8 cellular contexts compared by ENCODE assay signal in genomic region chr19:39843919-39844793, GRCh38. TPM values are rescaled to one million over a fixed set of nuclear protein-coding genes. Genes with fewer than 3 reads are reported as not detected.
A peak's percentile ranks its signal among the peaks of the same experiment; 100 is the strongest.
DNase-seq lines count a peak whose midpoint lies in the region; ATAC-seq, FAIRE-seq and TF ChIP-seq lines count a peak whose summit lies in the region.

No MANE protein-coding gene starts in this region.

- H3K23ac ChIP-seq in IMR-90 (ENCODE audit: low read depth, low read length) (no peak overlapping the region), neuronal stem cell (ENCODE audit: low read depth, low read length, poor library complexity) (no peak overlapping the region)

- no peak overlapping the region for H2BK12ac ChIP-seq in neuronal stem cell (ENCODE audit: low read length)

- peaks cover 11 to 54% of the 10 kb centered on the region in 2 experiments for H3K79me1 ChIP-seq in IMR-90 (ENCODE audit: low read depth in 1 of 2, low read length in 2 of 2)
- H3K79me1 ChIP-seq in neuronal stem cell (ENCODE audit: low read depth, low read length): peaks cover 13% of the 10 kb centered on the region

- ATAC-seq in IMR-90 (ENCODE audit: low read depth): no peak
- no peak for ATAC-seq in GM21717 (IDR thresholded peaks at IDR 0.05; ENCODE audit: unreplicated experiment)
- no peak for ATAC-seq in GM18909 (IDR thresholded peaks at IDR 0.05; ENCODE audit: poor library complexity, unreplicated experiment)

- no peak overlapping the region for H3K4me3 ChIP-seq in IMR-90 (ENCODE audit: insufficient read depth, low read depth, low read length)
- H3K4me3 ChIP-seq in SK-N-SH (ENCODE audit: low read depth in 2 of 2, low read length in 1 of 2): peak overlapping the region in 1 of 2 experiments; percentile 80; a peak in 2 of 4 replicates
- H3K4me3 ChIP-seq in endothelial cell of umbilical vein (replicated peaks in 1 of 3; ENCODE audit: insufficient read depth in 1 of 3, low read depth in 1 of 3, low read length in 3 of 3): peak overlapping the region in 1 of 3 experiments; percentile 84
- peak overlapping the region in 1 of 2 donors; percentile 98 for H3K4me3 ChIP-seq in neuronal stem cell (ENCODE audit: low read length in 2 of 2)

- no peak overlapping the region for H2BK5ac ChIP-seq in IMR-90 (ENCODE audit: low read depth, low read length, poor library complexity, severe bottlenecking)
- no peak overlapping the region for H2BK5ac ChIP-seq in neuronal stem cell (ENCODE audit: low read length)

- TF ChIP-seq CTCF in IMR-90 (conservative IDR thresholded peaks at IDR 0.05; ENCODE audit: low read depth, low read length) (peak; percentile 76), SK-N-SH (IDR thresholded peaks at IDR 0.05) (peak; percentile 78), endothelial cell of umbilical vein (IDR thresholded peaks at IDR 0.05; ENCODE audit: extremely low read depth in 1 of 2, insufficient read depth in 1 of 2, low read depth in 1 of 2, low read length in 2 of 2) (peak; percentile 40 to 51)

- no peak overlapping the region for H4K5ac ChIP-seq in IMR-90 (ENCODE audit: low read depth, low read length)

- H3K4me1 ChIP-seq in IMR-90 (ENCODE audit: control insufficient read depth, insufficient read depth, low read length) (peaks cover 19% of the 10 kb centered on the region), SK-N-SH (ENCODE audit: control insufficient read depth in 1 of 2, insufficient read depth in 2 of 2, low read depth in 1 of 2, low read length in 1 of 2) (peaks cover 8 to 25% of the 10 kb centered on the region in 2 experiments; a peak in 2 of 4 replicates), endothelial cell of umbilical vein (ENCODE audit: control insufficient read depth, extremely low read depth, insufficient read depth, low read length) (peaks cover 24% of the 10 kb centered on the region), neuronal stem cell (ENCODE audit: control insufficient read depth in 2 of 2, insufficient read depth in 1 of 2, low read depth in 1 of 2, low read length in 2 of 2) (peaks cover 11 to 20% of the 10 kb centered on the region in 2 donors)

- H4K20me1 ChIP-seq in IMR-90 (ENCODE audit: insufficient read depth, low read length): peaks cover 35% of the 10 kb centered on the region
- H4K20me1 ChIP-seq in SK-N-SH (ENCODE audit: insufficient read depth): peaks cover 14% of the 10 kb centered on the region
- H4K20me1 ChIP-seq in endothelial cell of umbilical vein (replicated peaks; ENCODE audit: control insufficient read depth, extremely low read depth, insufficient read depth, low read length): no peaks in the 10 kb centered on the region

- H3K18ac ChIP-seq in IMR-90 (ENCODE audit: low read depth, low read length) (no peak overlapping the region), neuronal stem cell (ENCODE audit: low read length) (no peak overlapping the region)

- dilution Hi-C loops in IMR-90 (cut with HindIII; ENCODE audit: low sequenced_read_pairs, unreplicated experiment): no loop called here
- dilution Hi-C loops in endothelial cell of umbilical vein (cut with MboI; ENCODE audit: extremely low pct_ligation_motif_present, low sequenced_read_pairs): no loop called here

- no peaks in the 10 kb centered on the region for H3K9me2 ChIP-seq in SK-N-SH

- H2AK5ac ChIP-seq in IMR-90 (ENCODE audit: low read depth, low read length): no peak overlapping the region
- H2AK5ac ChIP-seq in neuronal stem cell (ENCODE audit: low read depth, low read length): no peak overlapping the region

- DNase-seq in SIG-M5 treated with dmso at 0.1 percent for 504 hours (lab: John Stamatoyannopoulos, UW; ENCODE audit: unreplicated experiment) (peak; percentile 69), SIG-M5 (lab: John Stamatoyannopoulos, UW) (no peak), IMR-90 (peak; percentile 58), SK-N-SH (peak; percentile 50), endothelial cell of umbilical vein (ENCODE audit: low read depth, low spot score) (peak; percentile 61), neuronal stem cell (ENCODE audit: low spot score) (no peak)

- H3K9ac ChIP-seq in IMR-90 (ENCODE audit: low read depth, low read length) (peak overlapping the region; percentile 91), SK-N-SH (peak overlapping the region; percentile 86; the same call in 1 of the 2 replicates), endothelial cell of umbilical vein (replicated peaks; ENCODE audit: extremely low read depth, insufficient read depth, low read length) (no peak overlapping the region), neuronal stem cell (ENCODE audit: low read depth, low read length, poor library complexity) (no peak overlapping the region)

- WGBS in IMR-90 (ENCODE audit: extremely low coverage in 2 of 2, insufficient read length in 1 of 2), 2 experiments: 58% methylated on average over 2 of the region's 4 CpGs; no CpG with 5 or more reads in 1 of the 2 experiments
- 63% methylated on average over 4 of the region's 4 CpGs for WGBS in SK-N-SH (ENCODE audit: low lambda C conversion rate)
- no CpG with 5 or more reads among the region's 4 CpGs for WGBS in neuronal stem cell (ENCODE audit: extremely low coverage in 2 of 2, insufficient read length in 2 of 2, insufficient replicate concordance in 1 of 2), 2 donors

- H3K9me3 ChIP-seq in IMR-90 (ENCODE audit: control insufficient read depth, insufficient read depth, low read length): no peaks in the 10 kb centered on the region
- H3K9me3 ChIP-seq in SK-N-SH: no peaks in the 10 kb centered on the region
- H3K9me3 ChIP-seq in endothelial cell of umbilical vein (replicated peaks; ENCODE audit: control insufficient read depth, insufficient read depth, low read length): no peaks in the 10 kb centered on the region
- no peaks in the 10 kb centered on the region for H3K9me3 ChIP-seq in neuronal stem cell (replicated peaks in 1 of 2; ENCODE audit: control insufficient read depth in 2 of 2, insufficient read depth in 1 of 2, low read depth in 1 of 2, low read length in 2 of 2)

- no peak for TF ChIP-seq POLR2A in IMR-90 (IDR thresholded peaks at IDR 0.05; ENCODE audit: low read depth, low read length)
- TF ChIP-seq POLR2A in endothelial cell of umbilical vein (IDR thresholded peaks at IDR 0.05; ENCODE audit: low read depth, low read length): no peak

- H3K79me2 ChIP-seq in SK-N-SH (ENCODE audit: insufficient read depth): peaks cover 64% of the 10 kb centered on the region
- peaks cover 68% of the 10 kb centered on the region for H3K79me2 ChIP-seq in endothelial cell of umbilical vein (ENCODE audit: control insufficient read depth, insufficient read depth, low read length)

- intact Hi-C loops in IMR-90 (cut with micrococcal nuclease) (loop anchor here (1.0 to 10.0 kb wide), 5 partner anchors 51 to 399 kb away; partner anchors contain the start of genes SUPT5H and ZNF780A), endothelial cell of umbilical vein (cut with micrococcal nuclease) (loop anchor here (1.0 kb wide), 2 partner anchors 51 to 79 kb away; no protein-coding TSS in a partner anchor)

- H2AFZ ChIP-seq in IMR-90 (replicated peaks; ENCODE audit: low read length, poor library complexity) (no peak overlapping the region), SK-N-SH (ENCODE audit: low read depth) (no peak overlapping the region), endothelial cell of umbilical vein (ENCODE audit: low read depth, low read length) (no peak overlapping the region), neuronal stem cell (ENCODE audit: low read length) (no peak overlapping the region)

- peak; percentile 55 for TF ChIP-seq RAD21 in IMR-90 (IDR thresholded peaks at IDR 0.05; ENCODE audit: low read length)
- TF ChIP-seq RAD21 in SK-N-SH (IDR thresholded peaks at IDR 0.05; ENCODE audit: low read length): peak; percentile 65

- H3K4ac ChIP-seq in IMR-90 (ENCODE audit: low read depth, low read length): no peak overlapping the region
- no peak overlapping the region for H3K4ac ChIP-seq in neuronal stem cell (ENCODE audit: low read length)

- peaks cover 8% of the 10 kb centered on the region for H3K36me3 ChIP-seq in IMR-90 (ENCODE audit: control insufficient read depth, insufficient read depth, low read length)
- peaks cover 0 to 10% of the 10 kb centered on the region in 2 experiments for H3K36me3 ChIP-seq in SK-N-SH (replicated peaks in 1 of 2; ENCODE audit: control insufficient read depth in 1 of 2, insufficient read depth in 2 of 2, low read length in 1 of 2)
- peaks cover 4 to 5% of the 10 kb centered on the region in 2 experiments for H3K36me3 ChIP-seq in endothelial cell of umbilical vein (ENCODE audit: control insufficient read depth in 2 of 2, extremely low read depth in 1 of 2, insufficient read depth in 2 of 2, low read length in 2 of 2)
- peaks cover 8 to 25% of the 10 kb centered on the region in 2 donors for H3K36me3 ChIP-seq in neuronal stem cell (replicated peaks in 1 of 2; ENCODE audit: control insufficient read depth in 2 of 2, insufficient read depth in 2 of 2, low read length in 2 of 2)

- peak; percentile 65 for FAIRE-seq in endothelial cell of umbilical vein (lab: Jason Lieb, UNC)

- no peak overlapping the region for H4K91ac ChIP-seq in IMR-90 (ENCODE audit: insufficient read depth, low read depth, low read length)
- no peak overlapping the region for H4K91ac ChIP-seq in neuronal stem cell (ENCODE audit: low read depth, low read length, poor library complexity)

- peak overlapping the region; percentile 55; the same call in 1 of the 2 replicates for H3K27ac ChIP-seq in IMR-90 (ENCODE audit: insufficient read depth, low read length)
- H3K27ac ChIP-seq in SK-N-SH (ENCODE audit: low read depth in 2 of 2, low read length in 1 of 2): no peak overlapping the region
- H3K27ac ChIP-seq in endothelial cell of umbilical vein (ENCODE audit: insufficient read depth, low read depth, low read length): no peak overlapping the region
- H3K27ac ChIP-seq in neuronal stem cell (replicated peaks; ENCODE audit: low read length): no peak overlapping the region

- peak overlapping the region; percentile 35 for H2AK9ac ChIP-seq in IMR-90 (replicated peaks; ENCODE audit: low read depth, low read length, poor library complexity)

- H2BK120ac ChIP-seq in IMR-90 (ENCODE audit: low read depth, low read length) (no peak overlapping the region), neuronal stem cell (ENCODE audit: low read depth, low read length) (no peak overlapping the region)

- H3K56ac ChIP-seq in IMR-90 (ENCODE audit: extremely low read depth, insufficient read depth, low read length): no peak overlapping the region

- no peaks in the 10 kb centered on the region for H3K27me3 ChIP-seq in IMR-90 (ENCODE audit: control insufficient read depth, insufficient read depth, low read length)
- no peaks in the 10 kb centered on the region for H3K27me3 ChIP-seq in SK-N-SH (ENCODE audit: insufficient read depth)
- no peaks in the 10 kb centered on the region for H3K27me3 ChIP-seq in endothelial cell of umbilical vein (ENCODE audit: control insufficient read depth in 2 of 2, insufficient read depth in 2 of 2, low read length in 2 of 2)
- peaks cover 0 to 7% (median 0%) of the 10 kb centered on the region in 3 experiments for H3K27me3 ChIP-seq in neuronal stem cell (ENCODE audit: control insufficient read depth in 3 of 3, insufficient read depth in 3 of 3, low read depth in 1 of 3, low read length in 3 of 3)

- POLR2A ChIA-PET in IMR-90 (lab: Charles Lee; ENCODE audit: unreplicated experiment) (interaction anchor here (0.7 kb wide), 1 partner anchor 77 kb away, joined by 3 read pairs; no protein-coding TSS in a partner anchor), SK-N-SH (lab: Yijun Ruan, JAX) (interaction anchor here (1.3 kb wide), 1 partner anchor 10 kb away, joined by 6 read pairs; the partner anchor contains the start of gene DYRK1B), endothelial cell of umbilical vein (lab: Charles Lee) (interaction anchor here (1.5 kb wide), 1 partner anchor 126 kb away, joined by 5 read pairs; the partner anchor contains the start of gene PSMC4)

- H3K14ac ChIP-seq in IMR-90 (replicated peaks; ENCODE audit: low read depth, low read length) (no peak overlapping the region), neuronal stem cell (ENCODE audit: low read length) (no peak overlapping the region)

- no peak overlapping the region for H2BK20ac ChIP-seq in IMR-90 (ENCODE audit: low read depth, low read length)

- H3K4me2 ChIP-seq in IMR-90 (ENCODE audit: low read depth, low read length): peak overlapping the region; percentile 72
- H3K4me2 ChIP-seq in SK-N-SH: peak overlapping the region; percentile 94
- peak overlapping the region; percentile 71 for H3K4me2 ChIP-seq in endothelial cell of umbilical vein (ENCODE audit: insufficient read depth, low read length)
- peak overlapping the region; percentile 39 for H3K4me2 ChIP-seq in neuronal stem cell (ENCODE audit: insufficient read depth, low read length, poor library complexity, severe bottlenecking)

- peaks cover 5% of the 10 kb centered on the region; the same call in 1 of the 2 replicates for H3K9me1 ChIP-seq in IMR-90 (ENCODE audit: insufficient read depth, low read length)
- H3K9me1 ChIP-seq in endothelial cell of umbilical vein (replicated peaks; ENCODE audit: control insufficient read depth, extremely low read depth, insufficient read depth, low read length): no peaks in the 10 kb centered on the region

- H4K8ac ChIP-seq in IMR-90 (ENCODE audit: low read depth in 2 of 2, low read length in 2 of 2): peak overlapping the region in 1 of 2 experiments; percentile 14; a peak in 1 of 4 replicates
- H4K8ac ChIP-seq in neuronal stem cell (ENCODE audit: low read depth, low read length): no peak overlapping the region

- in situ Hi-C loops in IMR-90 (cut with MboI; ENCODE audit: low sequenced_read_pairs): loop anchor here (5.0 to 25.0 kb wide), 3 partner anchors 52 to 407 kb away; partner anchors contain the start of genes EID2, RPS16 and SUPT5H

- TF ChIP-seq EP300 in SK-N-SH (IDR thresholded peaks at IDR 0.05; ENCODE audit: borderline replicate concordance in 1 of 2, low read depth in 1 of 2, low read length in 1 of 2): no peak

- CTCF ChIA-PET in IMR-90 (lab: Yijun Ruan, JAX) (interaction anchor here (0.6 to 1.7 kb wide), 9 partner anchors 10 to 403 kb away, joined by 3 to 12 read pairs (median 4); partner anchors contain the start of genes DYRK1B and PSMC4), SK-N-SH (lab: Yijun Ruan, JAX) (interaction anchor here (0.6 to 6.7 kb wide), 36 partner anchors 9 to 376 kb away, joined by 3 to 143 read pairs (median 4); partner anchors contain the start of genes DYRK1B and PSMC4), endothelial cell of umbilical vein (lab: Charles Lee) (interaction anchor here (0.9 to 5.8 kb wide), 18 partner anchors 8 to 292 kb away, joined by 3 to 92 read pairs (median 6); partner anchors contain the start of genes DYRK1B and PSMC4)

- no peaks in the 10 kb centered on the region for H3F3A ChIP-seq in SK-N-SH (replicated peaks; ENCODE audit: insufficient read depth)

- BruUV-seq in IMR-90 (replicated peaks; lab: Mats Ljungman, UMichigan): TSS peak; percentile 44
- no TSS peak for BruUV-seq in endothelial cell of umbilical vein (replicated peaks; lab: Mats Ljungman, UMichigan)

- H2BK15ac ChIP-seq in IMR-90 (ENCODE audit: low read depth, low read length) (no peak overlapping the region), neuronal stem cell (ENCODE audit: low read length) (no peak overlapping the region)

RNA-seq across cellular contexts. Expression of gene FBL, which starts 2.0 kb away (rescaled TPM):
- 211 and 259 TPM in 2 replicates for total RNA-seq in IMR-90 (2012; rRNA removed)
- polyA plus RNA-seq in IMR-90 (2012; rRNA removed): 405 and 446 TPM in 2 replicates
- polyA plus RNA-seq in IMR-90 (2012; cell fraction: cytosol; rRNA removed): 291 and 322 TPM in 2 replicates
- 96.8 and 135 TPM in 2 replicates for polyA plus RNA-seq in IMR-90 (2012; cell fraction: nucleus; rRNA removed; ENCODE audit: low replicate concordance)
- polyA plus RNA-seq in SK-N-SH (2012; rRNA removed): 340 and 371 TPM in 2 replicates
- 248 and 314 TPM in 2 replicates for polyA plus RNA-seq in SK-N-SH (2012; cell fraction: cytosol; rRNA removed)
- polyA plus RNA-seq in SK-N-SH (2012; cell fraction: nucleus; rRNA removed): 135 and 169 TPM in 2 replicates
- total RNA-seq in endothelial cell of umbilical vein: 271 and 277 TPM in 2 replicates
- 407 and 473 TPM in 2 replicates for polyA plus RNA-seq in endothelial cell of umbilical vein
- polyA plus RNA-seq in endothelial cell of umbilical vein (2011; cell fraction: cytosol; rRNA removed): 479 and 595 TPM in 2 replicates
- polyA plus RNA-seq in endothelial cell of umbilical vein (2011; cell fraction: nucleus; rRNA removed): 179 and 219 TPM in 2 replicates
- polyA plus RNA-seq in endothelial cell of umbilical vein (2012): 315 and 347 TPM in 2 replicates
- 390 and 441 TPM in 2 replicates for polyA minus RNA-seq in endothelial cell of umbilical vein
- 218 TPM for polyA minus RNA-seq in endothelial cell of umbilical vein (2011; cell fraction: cytosol; rRNA and poly(A)+ RNA removed)
- 32.2 and 33.4 TPM in 2 replicates for polyA minus RNA-seq in endothelial cell of umbilical vein (2011; cell fraction: nucleus; rRNA and poly(A)+ RNA removed)
- polyA plus RNA-seq in neuronal stem cell (2013, experiment 1 of 2): 435 TPM
- 415 TPM for polyA plus RNA-seq in neuronal stem cell (2013, experiment 2 of 2)

RNA-seq across cellular contexts. Expression of gene DYRK1B, which starts 10.2 kb away (rescaled TPM):
- total RNA-seq in IMR-90 (2012; rRNA removed): 2.7 and 3.6 TPM in 2 replicates
- polyA plus RNA-seq in IMR-90 (2012; rRNA removed): 10.2 and 11.4 TPM in 2 replicates
- 10.2 and 18.8 TPM in 2 replicates for polyA plus RNA-seq in IMR-90 (2012; cell fraction: cytosol; rRNA removed)
- polyA plus RNA-seq in IMR-90 (2012; cell fraction: nucleus; rRNA removed; ENCODE audit: low replicate concordance): 34.3 and 52.3 TPM in 2 replicates
- polyA plus RNA-seq in SK-N-SH (2012; rRNA removed): 10.2 and 17.2 TPM in 2 replicates
- polyA plus RNA-seq in SK-N-SH (2012; cell fraction: cytosol; rRNA removed): 11.4 and 17.5 TPM in 2 replicates
- polyA plus RNA-seq in SK-N-SH (2012; cell fraction: nucleus; rRNA removed): 44.6 and 45.8 TPM in 2 replicates
- 26.8 and 30.8 TPM in 2 replicates for total RNA-seq in endothelial cell of umbilical vein
- 17.7 and 19.0 TPM in 2 replicates for polyA plus RNA-seq in endothelial cell of umbilical vein
- 11.3 and 15.3 TPM in 2 replicates for polyA plus RNA-seq in endothelial cell of umbilical vein (2011; cell fraction: cytosol; rRNA removed)
- 25.0 and 37.0 TPM in 2 replicates for polyA plus RNA-seq in endothelial cell of umbilical vein (2011; cell fraction: nucleus; rRNA removed)
- 17.8 and 24.6 TPM in 2 replicates for polyA plus RNA-seq in endothelial cell of umbilical vein (2012)
- 21.3 and 26.4 TPM in 2 replicates for polyA minus RNA-seq in endothelial cell of umbilical vein
- polyA minus RNA-seq in endothelial cell of umbilical vein (2011; cell fraction: cytosol; rRNA and poly(A)+ RNA removed): 8.2 TPM
- 20.1 and 30.0 TPM in 2 replicates for polyA minus RNA-seq in endothelial cell of umbilical vein (2011; cell fraction: nucleus; rRNA and poly(A)+ RNA removed)
- polyA plus RNA-seq in neuronal stem cell (2013, experiment 1 of 2): 36.7 TPM
- 35.1 TPM for polyA plus RNA-seq in neuronal stem cell (2013, experiment 2 of 2)

Comparison
In these comparisons a context has a peak if more than half of its experiments do, and no peak if none do; other contexts are left out.
1. DNase-seq: peak in SIG-M5 treated with dmso at 0.1 percent for 504 hours (single experiment), IMR-90 (single experiment), SK-N-SH (single experiment) and endothelial cell of umbilical vein (single experiment); none in SIG-M5 (single experiment) and neuronal stem cell (single experiment).
2. H3K4me2 ChIP-seq: peak in every context shown above with its lines; median percentile 94 in SK-N-SH; 72 in IMR-90; 71 in endothelial cell of umbilical vein; 39 in neuronal stem cell.
3. H3K9ac ChIP-seq: peak in IMR-90 (single experiment) and SK-N-SH (single experiment); none in endothelial cell of umbilical vein (single experiment) and neuronal stem cell (single experiment).
4. Peak in every context shown above with its lines, with median percentiles within 50 percentile points of each other: CTCF ChIP-seq.